Comparison of ENCODE assay signal across 8 cellular contexts in genomic region chr2:240556553-240557100, GRCh38. TPM values are rescaled to one million over a fixed set of nuclear protein-coding genes. Genes with fewer than 3 reads are reported as not detected.
DNase-seq lines count a peak whose midpoint lies in the region; ATAC-seq and TF ChIP-seq lines count a peak whose summit lies in the region.

No MANE protein-coding gene starts in this region.

- ATAC-seq in activated T-cell treated with anti-CD3 and anti-CD28 coated beads, Interleukin-2, amount 50 U/mL, for 72 hours (replicated peaks in 1 of 2): no peak

- peaks cover 38% of the 10 kb centered on the region for H3K4me1 Mint-ChIP-seq in activated T-cell treated with anti-CD3 and anti-CD28 coated beads, Interleukin-2, amount 50 U/mL, for 72 hours (ENCODE audit: low read depth)
- peaks cover 5% of the 10 kb centered on the region for H3K4me1 Mint-ChIP-seq in glutamatergic neuron (ENCODE audit: low read depth, unreplicated experiment)

- peaks cover 6 to 14% of the 10 kb centered on the region in 2 donors for H3K36me3 Mint-ChIP-seq in activated T-cell treated with anti-CD3 and anti-CD28 coated beads, Interleukin-2, amount 50 U/mL, for 72 hours (ENCODE audit: insufficient read depth in 2 of 2)
- peaks cover 10% of the 10 kb centered on the region for H3K36me3 Mint-ChIP-seq in glutamatergic neuron (ENCODE audit: unreplicated experiment)

- peak; percentile 62 for TF ChIP-seq CTCF in glutamatergic neuron (IDR thresholded peaks at IDR 0.05; ENCODE audit: partially characterized antibody, unreplicated experiment)

- no peaks in the 10 kb centered on the region for H3K9me3 Mint-ChIP-seq in activated T-cell treated with anti-CD3 and anti-CD28 coated beads, Interleukin-2, amount 50 U/mL, for 72 hours
- H3K9me3 Mint-ChIP-seq in glutamatergic neuron (ENCODE audit: unreplicated experiment): peaks cover 10% of the 10 kb centered on the region

- peak; percentile 57 for DNase-seq in NCI-H2227 (lab: John Stamatoyannopoulos, UW; ENCODE audit: unreplicated experiment)
- no peak for DNase-seq in NCI-H2227 treated with DMSO at 0.1 percent for 48 hours (lab: John Stamatoyannopoulos, UW)
- DNase-seq in NCI-H69 (lab: John Stamatoyannopoulos, UW): peak; percentile 35
- DNase-seq in activated T-cell treated with anti-CD3 and anti-CD28 coated beads, Interleukin-2, amount 50 U/mL, for 72 hours: peak; percentile 78 to 80
- peak; percentile 73 for DNase-seq in glutamatergic neuron
- DNase-seq in stimulated activated CD4-positive, alpha-beta T cell treated with anti-CD3 and anti-CD28 coated beads, Interleukin-1b, Interleukin-23, amount 100 ng/mL, for 48 hours: peak; percentile 73
- no peak for DNase-seq in NCI-H128 (lab: John Stamatoyannopoulos, UW; ENCODE audit: unreplicated experiment)
- no peak for DNase-seq in NCI-H187 (lab: John Stamatoyannopoulos, UW)

- H3K27ac Mint-ChIP-seq in activated T-cell treated with anti-CD3 and anti-CD28 coated beads, Interleukin-2, amount 50 U/mL, for 72 hours: no peak overlapping the region
- no peak overlapping the region for H3K27ac Mint-ChIP-seq in glutamatergic neuron (ENCODE audit: unreplicated experiment)

- H3K4me3 Mint-ChIP-seq in activated T-cell treated with anti-CD3 and anti-CD28 coated beads, Interleukin-2, amount 50 U/mL, for 72 hours: peak overlapping the region; percentile 10 to 63
- peak overlapping the region; percentile 7 for H3K4me3 Mint-ChIP-seq in glutamatergic neuron (ENCODE audit: unreplicated experiment)

- no peaks in the 10 kb centered on the region for H3K27me3 Mint-ChIP-seq in activated T-cell treated with anti-CD3 and anti-CD28 coated beads, Interleukin-2, amount 50 U/mL, for 72 hours (ENCODE audit: low read depth)
- H3K27me3 Mint-ChIP-seq in glutamatergic neuron (ENCODE audit: unreplicated experiment): peaks cover 7% of the 10 kb centered on the region

RNA-seq across cellular contexts. Expression of gene ANKMY1, which starts 1.2 kb away (rescaled TPM):
- total RNA-seq in activated T-cell treated with anti-CD3 and anti-CD28 coated beads, Interleukin-2, amount 50 U/mL, for 72 hours: 10 to 100 TPM; 31.6 to 44.9 TPM
- total RNA-seq in glutamatergic neuron (ENCODE audit: unreplicated experiment): 9.0 TPM

RNA-seq across cellular contexts. Expression of gene DUSP28, which starts 3.5 kb away (rescaled TPM):
- total RNA-seq in activated T-cell treated with anti-CD3 and anti-CD28 coated beads, Interleukin-2, amount 50 U/mL, for 72 hours: 1 to 10 TPM; 7.1 to 7.3 TPM
- total RNA-seq in glutamatergic neuron (ENCODE audit: unreplicated experiment): 2.8 TPM

RNA-seq across cellular contexts. Expression of gene RNPEPL1, which starts 11.7 kb away (rescaled TPM):
- total RNA-seq in activated T-cell treated with anti-CD3 and anti-CD28 coated beads, Interleukin-2, amount 50 U/mL, for 72 hours: 10 to 100 TPM; 74.0 to 77.3 TPM
- total RNA-seq in glutamatergic neuron (ENCODE audit: unreplicated experiment): 20.9 TPM

RNA-seq across cellular contexts. Expression of gene CAPN10, which starts 29.9 kb away (rescaled TPM):
- total RNA-seq in activated T-cell treated with anti-CD3 and anti-CD28 coated beads, Interleukin-2, amount 50 U/mL, for 72 hours: 10 to 100 TPM; 36.9 to 43.7 TPM
- total RNA-seq in glutamatergic neuron (ENCODE audit: unreplicated experiment): 67.1 TPM

Comparison
In these comparisons a context has a peak if more than half of its experiments do, and no peak if none do; other contexts are left out.
1. DNase-seq: peak in NCI-H2227 (single experiment), NCI-H69 (single experiment), activated T-cell treated with anti-CD3 and anti-CD28 coated beads, Interleukin-2, amount 50 U/mL, for 72 hours (2 of 2), glutamatergic neuron (single experiment) and stimulated activated CD4-positive, alpha-beta T cell treated with anti-CD3 and anti-CD28 coated beads, Interleukin-1b, Interleukin-23, amount 100 ng/mL, for 48 hours (single experiment); none in NCI-H2227 treated with DMSO at 0.1 percent for 48 hours (single experiment), NCI-H128 (single experiment) and NCI-H187 (0 of 2).